17 cellular contexts compared by ENCODE assay signal in the genomic region with DNA sequence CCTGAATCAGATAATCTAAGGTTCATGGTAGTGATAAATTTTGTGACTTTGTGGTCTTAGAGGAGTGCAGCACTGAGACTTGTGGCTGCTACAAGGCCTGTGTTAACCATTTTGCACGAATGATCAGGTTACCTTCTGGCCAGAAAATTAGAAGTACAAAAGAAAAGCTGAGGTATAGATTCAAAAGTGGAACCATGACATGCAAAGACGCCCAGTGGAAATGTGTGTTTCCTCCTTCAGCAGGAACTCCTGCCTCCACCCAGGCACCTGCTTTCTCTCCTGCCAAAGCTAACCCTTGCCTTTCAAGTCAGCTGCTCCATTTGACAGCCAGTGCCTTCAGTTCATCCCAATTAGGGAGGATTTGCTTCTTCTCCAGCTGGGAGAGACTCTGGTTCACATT. TPM values are rescaled to one million over a fixed set of nuclear protein-coding genes. Genes with fewer than 3 reads are reported as not detected.
DNase-seq lines count a peak whose midpoint lies in the region; ATAC-seq and TF ChIP-seq lines count a peak whose summit lies in the region.
"Had no signal": no experiment of that assay in that cellular context is flagged by ENCODE, and none has a peak within 500 bp of the region (broad histone marks: within the 10 kb centered on the region; RNA-seq: fewer than 3 reads in every experiment).

No MANE protein-coding gene starts in this region.

- no peaks in the 10 kb centered on the region for H3K27me3 ChIP-seq in naive thymus-derived CD4-positive, alpha-beta T cell (ENCODE audit: control insufficient read depth in 2 of 2, insufficient read depth in 2 of 2, low read length in 2 of 2)
- H3K27me3 ChIP-seq in effector memory CD4-positive, alpha-beta T cell (replicated peaks; ENCODE audit: control insufficient read depth, insufficient read depth, low read length, poor library complexity, severe bottlenecking) = no peaks in the 10 kb centered on the region
- H3K27me3 ChIP-seq: hepatocyte had no signal

- no peaks in the 10 kb centered on the region for H3K36me3 ChIP-seq in OCI-LY7 (ENCODE audit: insufficient read depth, low read length)
- H3K36me3 ChIP-seq in naive thymus-derived CD4-positive, alpha-beta T cell (ENCODE audit: control insufficient read depth in 2 of 3, insufficient read depth in 3 of 3, low read length in 3 of 3) = no peaks in the 10 kb centered on the region
- no peaks in the 10 kb centered on the region for H3K36me3 ChIP-seq in effector memory CD4-positive, alpha-beta T cell (ENCODE audit: control insufficient read depth, insufficient read depth, low read length)

- DNase-seq in activated T-cell treated with anti-CD3 and anti-CD28 coated beads, Interleukin-2, amount 50 U/mL, for 24 hours = no peak
- DNase-seq in activated T-cell treated with anti-CD3 and anti-CD28 coated beads for 4 hours (no peak), OCI-LY7 (ENCODE audit: low spot score) (no peak)
- peak in 3 of 9 donors; percentile 17 to 21 (median 19) for DNase-seq in naive thymus-derived CD4-positive, alpha-beta T cell
- DNase-seq in effector memory CD4-positive, alpha-beta T cell = no peak
- DNase-seq: aorta, left colon, NCI-H2029, NCI-H526 treated with DMSO at 0.1 percent for 48 hours, retina had no signal

- CTCF ChIA-PET in OCI-LY7 (lab: Charles Lee; ENCODE audit: unreplicated experiment) = no interaction called here
- CTCF ChIA-PET in naive thymus-derived CD4-positive, alpha-beta T cell (lab: Charles Lee) = interaction anchor here (1.3 to 1.4 kb wide), 2 partner anchors 13 to 46 kb away, joined by 3 to 5 read pairs; no protein-coding TSS in a partner anchor

- H3K79me2 ChIP-seq in OCI-LY7 (ENCODE audit: insufficient read depth, low read depth, low read length) = no peaks in the 10 kb centered on the region
- H3K79me2 ChIP-seq: hepatocyte had no signal

- no peak overlapping the region for H3K4me3 Mint-ChIP-seq in activated T-cell treated with anti-CD3 and anti-CD28 coated beads, Interleukin-2, amount 50 U/mL, for 24 hours
- peak overlapping the region; percentile 26 to 67 (median 56) for H3K4me3 Mint-ChIP-seq in naive thymus-derived CD4-positive, alpha-beta T cell

- H3K27ac Mint-ChIP-seq in activated T-cell treated with anti-CD3 and anti-CD28 coated beads, Interleukin-2, amount 50 U/mL, for 24 hours = peak overlapping the region; percentile 59
- H3K27ac Mint-ChIP-seq in naive thymus-derived CD4-positive, alpha-beta T cell = peak overlapping the region in 8 of 9 donors; percentile 16 to 77 (median 70)

- ATAC-seq in HG02623 (IDR thresholded peaks at IDR 0.05; ENCODE audit: unreplicated experiment) (peak; percentile 49), HG02885 (IDR thresholded peaks at IDR 0.05; ENCODE audit: poor library complexity, unreplicated experiment) (no peak), GM21367 (IDR thresholded peaks at IDR 0.05; ENCODE audit: unreplicated experiment) (no peak)
- ATAC-seq in naive thymus-derived CD4-positive, alpha-beta T cell = peak; percentile 26
- ATAC-seq: left colon had no signal

- intact Hi-C loops in OCI-LY7 (cut with micrococcal nuclease; ENCODE audit: unreplicated experiment) = no loop called here
- intact Hi-C loops in naive thymus-derived CD4-positive, alpha-beta T cell (cut with micrococcal nuclease) = loop anchor here in 1 of 2 donors (1.0 kb wide), 1 partner anchor 10 kb away; the partner anchor contains the start of gene PDE6H

- H4K20me1 ChIP-seq in OCI-LY7 (ENCODE audit: insufficient read depth, low read length) = no peaks in the 10 kb centered on the region

- no peaks in the 10 kb centered on the region for H3K9me3 Mint-ChIP-seq in activated T-cell treated with anti-CD3 and anti-CD28 coated beads, Interleukin-2, amount 50 U/mL, for 24 hours
- no peaks in the 10 kb centered on the region for H3K9me3 Mint-ChIP-seq in naive thymus-derived CD4-positive, alpha-beta T cell

- no peak for TF ChIP-seq CTCF in OCI-LY7 (conservative IDR thresholded peaks at IDR 0.05; ENCODE audit: low read length)

- no peak overlapping the region for H3K27ac ChIP-seq in OCI-LY7 (ENCODE audit: low read depth, low read length, poor library complexity, severe bottlenecking)
- H3K27ac ChIP-seq in naive thymus-derived CD4-positive, alpha-beta T cell (ENCODE audit: low read depth, low read length) = no peak overlapping the region
- no peak overlapping the region for H3K27ac ChIP-seq in effector memory CD4-positive, alpha-beta T cell (ENCODE audit: insufficient read depth, low read length, poor library complexity, severe bottlenecking)
- H3K27ac ChIP-seq: hepatocyte had no signal

- no peaks in the 10 kb centered on the region for H3K36me3 Mint-ChIP-seq in activated T-cell treated with anti-CD3 and anti-CD28 coated beads, Interleukin-2, amount 50 U/mL, for 24 hours (ENCODE audit: low read depth)
- H3K36me3 Mint-ChIP-seq in naive thymus-derived CD4-positive, alpha-beta T cell = peaks cover 0 to 2% (median 0%) of the 10 kb centered on the region in 5 donors

- POLR2A ChIA-PET in OCI-LY7 (lab: Charles Lee) = interaction anchor here (0.7 to 3.0 kb wide), 5 partner anchors 10 to 82 kb away, joined by 3 to 14 read pairs (median 3); partner anchors contain the start of genes ARHGDIB and PDE6H
- POLR2A ChIA-PET in naive thymus-derived CD4-positive, alpha-beta T cell (lab: Charles Lee) = interaction anchor here (0.9 to 4.4 kb wide), 5 partner anchors 10 to 35 kb away, joined by 3 to 22 read pairs (median 3); partner anchors contain the start of genes ARHGDIB and PDE6H

- no TSS peak for BruUV-seq in OCI-LY7 (replicated peaks; lab: Mats Ljungman, UMichigan)

- no peaks in the 10 kb centered on the region for H3K27me3 Mint-ChIP-seq in activated T-cell treated with anti-CD3 and anti-CD28 coated beads, Interleukin-2, amount 50 U/mL, for 24 hours
- H3K27me3 Mint-ChIP-seq in naive thymus-derived CD4-positive, alpha-beta T cell = peaks cover 0 to under 1% (median 0%) of the 10 kb centered on the region in 5 donors

- H3K9me3 ChIP-seq in OCI-LY7 (ENCODE audit: low read length) = no peaks in the 10 kb centered on the region
- H3K9me3 ChIP-seq in naive thymus-derived CD4-positive, alpha-beta T cell (ENCODE audit: control insufficient read depth in 2 of 3, low read length in 3 of 3) = no peaks in the 10 kb centered on the region
- H3K9me3 ChIP-seq in effector memory CD4-positive, alpha-beta T cell (ENCODE audit: control insufficient read depth, low read length) = no peaks in the 10 kb centered on the region

- H3K9me2 ChIP-seq in OCI-LY7 (ENCODE audit: insufficient read depth, low read length) = no peaks in the 10 kb centered on the region

- H3K4me3 ChIP-seq in OCI-LY7 (ENCODE audit: low read depth, low read length, poor library complexity, severe bottlenecking) = no peak overlapping the region
- H3K4me3 ChIP-seq in naive thymus-derived CD4-positive, alpha-beta T cell (ENCODE audit: low read length) = no peak overlapping the region
- H3K4me3 ChIP-seq in effector memory CD4-positive, alpha-beta T cell (ENCODE audit: insufficient read depth, low read depth, low read length, poor library complexity, severe bottlenecking) = no peak overlapping the region
- H3K4me3 ChIP-seq: hepatocyte had no signal

- H2AFZ ChIP-seq in OCI-LY7 (ENCODE audit: low read length) = peak overlapping the region; percentile 50
- H2AFZ ChIP-seq: hepatocyte had no signal

- H3K4me1 ChIP-seq in OCI-LY7 (ENCODE audit: insufficient read depth, low read length, poor library complexity, severe bottlenecking) = peaks cover 22% of the 10 kb centered on the region
- H3K4me1 ChIP-seq in naive thymus-derived CD4-positive, alpha-beta T cell (ENCODE audit: control insufficient read depth in 2 of 2, insufficient read depth in 2 of 2, low read length in 2 of 2) = peaks cover 17 to 50% of the 10 kb centered on the region in 2 donors
- H3K4me1 ChIP-seq in effector memory CD4-positive, alpha-beta T cell (ENCODE audit: control insufficient read depth, insufficient read depth, low read length, poor library complexity, severe bottlenecking) = peaks cover 21% of the 10 kb centered on the region

- H3K4me2 ChIP-seq in OCI-LY7 (ENCODE audit: low read length) = peak overlapping the region; percentile 13; the same call in 1 of the 2 replicates
- H3K4me2 ChIP-seq: hepatocyte had no signal

- peaks cover 60% of the 10 kb centered on the region for H3K4me1 Mint-ChIP-seq in activated T-cell treated with anti-CD3 and anti-CD28 coated beads, Interleukin-2, amount 50 U/mL, for 24 hours (ENCODE audit: low read depth)
- peaks cover 34 to 80% (median 68%) of the 10 kb centered on the region in 7 donors for H3K4me1 Mint-ChIP-seq in naive thymus-derived CD4-positive, alpha-beta T cell

RNA-seq across cellular contexts. Expression of gene PDE6H, which starts 10.1 kb away (rescaled TPM):
- not detected in 2 replicates for total RNA-seq in OCI-LY7 (2014; rRNA removed; shearing (Covaris generic))
- total RNA-seq in OCI-LY7 (2022) = not detected in 2 replicates
- total RNA-seq in naive thymus-derived CD4-positive, alpha-beta T cell = 1 to 10 TPM in 1 of 5 experiments, not detected in 4; 2.7 TPM
- not detected for polyA plus RNA-seq in naive thymus-derived CD4-positive, alpha-beta T cell
- total RNA-seq: aorta, fibroblast of lung, hepatocyte, left colon, LHCN-M2, myocyte had no signal
- polyA plus RNA-seq: aorta, fibroblast of lung, hepatocyte had no signal

RNA-seq across cellular contexts. Expression of gene ARHGDIB, which starts 21.6 kb away (rescaled TPM):
- 569 and 729 TPM in 2 replicates for total RNA-seq in OCI-LY7 (2014; rRNA removed; shearing (Covaris generic))
- total RNA-seq in OCI-LY7 (2022) = 737 and 762 TPM in 2 replicates
- 1,000 to 10,000 TPM in 1 of 5 experiments, 100 to 1,000 TPM in 4; 776 to 1,263 (median 833) TPM for total RNA-seq in naive thymus-derived CD4-positive, alpha-beta T cell
- polyA plus RNA-seq in naive thymus-derived CD4-positive, alpha-beta T cell = 1,000 to 10,000 TPM; 3,273 to 3,336 TPM
- total RNA-seq: myocyte had no signal

RNA-seq across cellular contexts. Expression of gene ERP27, which starts 44.6 kb away (rescaled TPM):
- 1.8 and 1.9 TPM in 2 replicates for total RNA-seq in OCI-LY7 (2014; rRNA removed; shearing (Covaris generic))
- total RNA-seq in OCI-LY7 (2022) = 1.7 and 3.3 TPM in 2 replicates
- total RNA-seq in naive thymus-derived CD4-positive, alpha-beta T cell = 10 to 100 TPM; 12.6 to 20.3 (median 19.1) TPM
- 1 to 10 TPM; 5.6 to 5.8 TPM for polyA plus RNA-seq in naive thymus-derived CD4-positive, alpha-beta T cell
- total RNA-seq: LHCN-M2, myocyte had no signal

Comparison
In these comparisons a context has a peak if more than half of its experiments do, and no peak if none do; other contexts are left out.
1. ATAC-seq: peak in HG02623 (single experiment) and naive thymus-derived CD4-positive, alpha-beta T cell (single experiment); none in HG02885 (single experiment) and GM21367 (single experiment).